Comparison of ENCODE assay signal across 7 cellular contexts in the genomic region with DNA sequence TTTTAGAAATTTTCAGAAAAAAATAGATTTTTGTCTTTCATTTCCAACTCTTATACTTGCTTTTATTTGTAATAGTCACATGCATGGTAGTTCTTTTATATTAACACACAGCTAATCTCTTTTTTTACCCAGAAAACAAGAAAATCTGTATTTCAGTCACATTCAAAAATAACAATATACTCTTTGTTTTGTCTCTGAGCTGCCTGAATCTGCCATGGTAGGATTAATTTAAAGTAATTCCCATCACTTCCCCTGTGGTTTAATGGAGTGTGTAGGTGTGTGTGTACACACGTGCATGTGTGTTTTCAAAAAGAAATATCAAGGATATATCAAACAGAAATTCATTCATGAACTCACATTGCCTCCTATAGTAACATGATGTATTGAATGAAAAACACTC. TPM values are rescaled to one million over a fixed set of nuclear protein-coding genes. Genes with fewer than 3 reads are reported as not detected.
"Had no signal": no experiment of that assay in that cellular context is flagged by ENCODE, and none has a peak within 500 bp of the region (broad histone marks: within the 10 kb centered on the region; RNA-seq: fewer than 3 reads in every experiment).

No MANE protein-coding gene starts in this region.

- DNase-seq: H9, HCEC 1CT had no signal

- H3K36me3 Mint-ChIP-seq: IgD-negative memory B cell had no signal

- H3K27ac Mint-ChIP-seq: GM23338, H9, IgD-negative memory B cell had no signal

- H3K9me3 Mint-ChIP-seq: IgD-negative memory B cell had no signal

- ATAC-seq: GM23338, HepG2 had no signal

- H3K4me3 Mint-ChIP-seq: GM23338, H9, IgD-negative memory B cell had no signal

RNA-seq across cellular contexts. Expression of a gene that starts 42.6 kb away (rescaled TPM):
- total RNA-seq: H1, H9, HepG2, HT1080 had no signal
- polyA plus RNA-seq: GM23338, H1, HepG2, IgD-negative memory B cell had no signal
